28 cellular contexts compared by ENCODE assay signal in genomic region chr10:129904323-129904722, GRCh38.
"Had no signal": no experiment of that assay in that cellular context is flagged by ENCODE, and none has a peak within 500 bp of the region (broad histone marks: within the 10 kb centered on the region; RNA-seq: fewer than 3 reads in every experiment).

No MANE protein-coding gene starts in this region.

- H3K36me3 Mint-ChIP-seq: stimulated activated effector memory CD8-positive, alpha-beta T cell treated with anti-CD3 and anti-CD28 coated beads, Interleukin-12 subunit alpha, Interleukin-12 subunit beta, amount 100 ng/mL, for 72 hours; stimulated activated memory B cell treated with anti-CD40 and anti-IgM and Interleukin-4, amounts not matched to agents 10 μg/mL and 1 μg/mL and 100 μg/mL, for 72 hours; stimulated activated naive B cell treated with anti-CD40 and anti-IgM and Interleukin-4, amounts not matched to agents 10 μg/mL and 1 μg/mL and 100 μg/mL, for 72 hours had no signal

- H3K27ac Mint-ChIP-seq: stimulated activated effector memory CD8-positive, alpha-beta T cell treated with anti-CD3 and anti-CD28 coated beads, Interleukin-12 subunit alpha, Interleukin-12 subunit beta, amount 100 ng/mL, for 72 hours; stimulated activated memory B cell treated with anti-CD40 and anti-IgM and Interleukin-4, amounts not matched to agents 10 μg/mL and 1 μg/mL and 100 μg/mL, for 72 hours; stimulated activated naive B cell treated with anti-CD40 and anti-IgM and Interleukin-4, amounts not matched to agents 10 μg/mL and 1 μg/mL and 100 μg/mL, for 72 hours; stimulated activated naive CD8-positive, alpha-beta T cell treated with anti-CD3 and anti-CD28 coated beads, Interleukin-15, amount 100 ng/mL, for 72 hours; stimulated activated naive CD8-positive, alpha-beta T cell treated with anti-CD3 and anti-CD28 coated beads, Interleukin-15, Interleukin-2, amounts not matched to agents 100 ng/mL and 50 ng/mL, for 24 hours; type B pancreatic cell had no signal

- H3K27ac ChIP-seq: stomach, suprapubic skin, testis, thoracic aorta, thyroid gland, tibial artery, tibial nerve, transverse colon, upper lobe of left lung, upper lobe of right lung, uterus, vagina had no signal

- ATAC-seq: stimulated activated effector memory CD8-positive, alpha-beta T cell treated with anti-CD3 and anti-CD28 coated beads, Interleukin-12 subunit alpha, Interleukin-12 subunit beta, amount 100 ng/mL, for 72 hours; stimulated activated memory B cell treated with anti-CD40 and anti-IgM and Interleukin-4, amounts not matched to agents 10 μg/mL and 1 μg/mL and 100 μg/mL, for 72 hours; stimulated activated naive B cell treated with anti-CD40 and anti-IgM and Interleukin-4, amounts not matched to agents 10 μg/mL and 1 μg/mL and 100 μg/mL, for 72 hours; stimulated activated naive CD8-positive, alpha-beta T cell treated with anti-CD3 and anti-CD28 coated beads, Interleukin-15, amount 100 ng/mL, for 72 hours; stimulated activated naive CD8-positive, alpha-beta T cell treated with anti-CD3 and anti-CD28 coated beads, Interleukin-15, Interleukin-2, amounts not matched to agents 100 U/mL and 50 U/mL, for 24 hours; upper lobe of right lung had no signal

- DNase-seq: stimulated activated CD4-positive, alpha-beta T cell treated with anti-CD3 and anti-CD28 coated beads, Interleukin-2, amount 100 ng/mL, for 48 hours; stimulated activated CD4-positive, alpha-beta T cell treated with anti-CD3 and anti-CD28 coated beads, Interleukin-4, amount 100 ng/mL, for 1 hour; stimulated activated CD4-positive, alpha-beta T cell treated with anti-CD3 and anti-CD28 coated beads, Interleukin-4, amount 100 ng/mL, for 24 hours; stimulated activated CD4-positive, alpha-beta T cell treated with anti-CD3 and anti-CD28 coated beads, Interleukin-4, amount 100 ng/mL, for 4 hours; stimulated activated CD8-positive, alpha-beta memory T cell treated with anti-CD3 and anti-CD28 coated beads, Interleukin-4, amount 100 ng/mL, for 48 hours; stimulated activated naive B cell treated with anti-CD40 and anti-IgM and Interleukin-4, amounts not matched to agents 10 μg/mL and 1 μg/mL and 100 μg/mL, for 72 hours; stimulated activated naive CD4-positive, alpha-beta T cell; stimulated activated naive CD4-positive, alpha-beta T cell treated with Interleukin-2 at 50 U/mL for 16 hours; stimulated activated naive CD8-positive, alpha-beta T cell treated with anti-CD3 and anti-CD28 coated beads, Interleukin-15, amount 100 ng/mL, for 72 hours; stimulated activated naive CD8-positive, alpha-beta T cell treated with anti-CD3 and anti-CD28 coated beads, Interleukin-15, Interleukin-2, amounts not matched to agents 100 U/mL and 50 U/mL, for 24 hours; stomach; substantia nigra; testis; thyroid gland; tibial artery; transverse colon; trophoblast cell; upper lobe of left lung; upper lobe of right lung; uterus had no signal

- H3K9me3 Mint-ChIP-seq: stimulated activated effector memory CD8-positive, alpha-beta T cell treated with anti-CD3 and anti-CD28 coated beads, Interleukin-12 subunit alpha, Interleukin-12 subunit beta, amount 100 ng/mL, for 72 hours; stimulated activated naive B cell treated with anti-CD40 and anti-IgM and Interleukin-4, amounts not matched to agents 10 μg/mL and 1 μg/mL and 100 μg/mL, for 72 hours; stimulated activated naive CD8-positive, alpha-beta T cell treated with anti-CD3 and anti-CD28 coated beads, Interleukin-15, amount 100 ng/mL, for 72 hours; stimulated activated naive CD8-positive, alpha-beta T cell treated with anti-CD3 and anti-CD28 coated beads, Interleukin-15, Interleukin-2, amounts not matched to agents 100 ng/mL and 50 ng/mL, for 24 hours; type B pancreatic cell had no signal

- H3K27me3 ChIP-seq: testis, thyroid gland, tibial artery, tibial nerve, upper lobe of left lung, uterus, vagina had no signal

- H3K9me3 ChIP-seq: stomach, suprapubic skin, testis, thoracic aorta, thyroid gland, tibial artery, tibial nerve, transverse colon, upper lobe of left lung, upper lobe of right lung, uterus, vagina had no signal

- H3K4me1 Mint-ChIP-seq: stimulated activated effector memory CD8-positive, alpha-beta T cell treated with anti-CD3 and anti-CD28 coated beads, Interleukin-12 subunit alpha, Interleukin-12 subunit beta, amount 100 ng/mL, for 72 hours; stimulated activated memory B cell treated with anti-CD40 and anti-IgM and Interleukin-4, amounts not matched to agents 10 μg/mL and 1 μg/mL and 100 μg/mL, for 72 hours; stimulated activated naive B cell treated with anti-CD40 and anti-IgM and Interleukin-4, amounts not matched to agents 10 μg/mL and 1 μg/mL and 100 μg/mL, for 72 hours; stimulated activated naive CD8-positive, alpha-beta T cell treated with anti-CD3 and anti-CD28 coated beads, Interleukin-15, amount 100 ng/mL, for 72 hours had no signal

- H3K36me3 ChIP-seq: stomach, suprapubic skin, thoracic aorta, thyroid gland, tibial artery, tibial nerve, transverse colon, upper lobe of left lung, upper lobe of right lung, uterus, vagina had no signal

- H3K4me3 Mint-ChIP-seq: stimulated activated effector memory CD8-positive, alpha-beta T cell treated with anti-CD3 and anti-CD28 coated beads, Interleukin-12 subunit alpha, Interleukin-12 subunit beta, amount 100 ng/mL, for 72 hours; stimulated activated memory B cell treated with anti-CD40 and anti-IgM and Interleukin-4, amounts not matched to agents 10 μg/mL and 1 μg/mL and 100 μg/mL, for 72 hours; stimulated activated naive B cell treated with anti-CD40 and anti-IgM and Interleukin-4, amounts not matched to agents 10 μg/mL and 1 μg/mL and 100 μg/mL, for 72 hours; stimulated activated naive CD8-positive, alpha-beta T cell treated with anti-CD3 and anti-CD28 coated beads, Interleukin-15, amount 100 ng/mL, for 72 hours; stimulated activated naive CD8-positive, alpha-beta T cell treated with anti-CD3 and anti-CD28 coated beads, Interleukin-15, Interleukin-2, amounts not matched to agents 100 ng/mL and 50 ng/mL, for 24 hours; type B pancreatic cell had no signal

- H3K4me1 ChIP-seq: stomach, suprapubic skin, testis, thyroid gland, tibial artery, transverse colon, upper lobe of right lung, uterus, vagina had no signal

- H3K4me3 ChIP-seq: stomach, suprapubic skin, testis, thoracic aorta, thyroid gland, tibial artery, tibial nerve, transverse colon, upper lobe of left lung, upper lobe of right lung, uterus, vagina had no signal
